In the genomic region with DNA sequence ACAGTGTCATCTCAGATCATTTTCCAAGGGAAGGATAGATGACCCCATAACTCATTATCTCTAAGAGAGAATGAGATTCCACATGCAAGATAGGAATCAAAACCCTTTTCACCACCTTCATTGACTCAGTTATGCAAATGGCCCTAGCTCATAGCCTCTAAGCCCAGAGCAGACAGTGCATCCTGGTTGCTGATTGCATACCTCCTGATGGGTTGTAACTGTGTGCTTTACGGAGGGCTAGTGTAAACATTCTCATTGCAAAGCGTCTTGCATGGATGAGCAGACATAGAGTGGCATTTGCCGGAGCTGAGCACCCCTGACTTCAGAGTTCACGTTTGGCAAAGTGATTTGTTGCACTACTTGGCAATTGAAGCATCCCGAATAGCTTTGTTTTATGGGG, we compare ENCODE assay signal across 1 cellular context.
TF ChIP-seq lines count a peak whose summit lies in the region.

No MANE protein-coding gene starts in this region.

TF ChIP-seq in WTC11, 78 proteins besides CTCF, POLR2A, EP300 and RAD21 (continued from another document):
- no peak for TF ChIP-seq JUN (CRISPR knock-in tag; IDR thresholded peaks at IDR 0.05)
